Comparison of ENCODE assay signal across 8 cellular contexts in genomic region chr11:56714206-56714605, GRCh38. TPM values are rescaled to one million over a fixed set of nuclear protein-coding genes. Genes with fewer than 3 reads are reported as not detected.
"Had no signal": no experiment of that assay in that cellular context is flagged by ENCODE, and none has a peak within 500 bp of the region (broad histone marks: within the 10 kb centered on the region; RNA-seq: fewer than 3 reads in every experiment).

No MANE protein-coding gene starts in this region.

- H3K4me3 Mint-ChIP-seq: GM23338, H9 had no signal

- DNase-seq: H9, HCEC 1CT, IMR-90 had no signal

- FAIRE-seq: H1, H54, HTR-8/SVneo had no signal

- H3K4me1 Mint-ChIP-seq: GM23338, H9 had no signal

- ATAC-seq: GM23338 had no signal

- H3K27ac Mint-ChIP-seq: GM23338, H9 had no signal

- H3K4me3 ChIP-seq: GM23338 had no signal

RNA-seq across cellular contexts. Expression of gene OR9G1, which starts 15.3 kb away (rescaled TPM):
- total RNA-seq: GM23338, H1, H9, HT-29, IMR-90 had no signal
- polyA plus RNA-seq: GM23338, H1, IMR-90 had no signal

RNA-seq across cellular contexts. Expression of gene OR9G4, which starts 34.3 kb away (rescaled TPM):
- total RNA-seq: GM23338, H1, H9, HT-29, IMR-90 had no signal
- polyA plus RNA-seq: GM23338, H1, IMR-90 had no signal

RNA-seq across cellular contexts. Expression of gene OR5AR1, which starts 50.7 kb away (rescaled TPM):
- total RNA-seq: GM23338, H1, H9, HT-29, IMR-90 had no signal
- polyA plus RNA-seq: GM23338, IMR-90 had no signal
